In genomic region chr5:134115806-134116175, GRCh38 we compare ENCODE assay signal across 9 cellular contexts. TPM values are rescaled to one million over a fixed set of nuclear protein-coding genes. Genes with fewer than 3 reads are reported as not detected.
DNase-seq lines count a peak whose midpoint lies in the region; ATAC-seq, FAIRE-seq and TF ChIP-seq lines count a peak whose summit lies in the region.
"Had no signal": no experiment of that assay in that cellular context is flagged by ENCODE, and none has a peak within 500 bp of the region (broad histone marks: within the 10 kb centered on the region; RNA-seq: fewer than 3 reads in every experiment).

No MANE protein-coding gene starts in this region.

- POLR2A ChIA-PET in PC-3 (lab: Charles Lee; ENCODE audit: unreplicated experiment): no interaction called here
- POLR2A ChIA-PET in H1 (lab: Charles Lee; ENCODE audit: partially characterized antibody): no interaction called here

- no peaks in the 10 kb centered on the region for H3K36me3 ChIP-seq in PC-3 (ENCODE audit: low read depth, low read length)
- H3K36me3 ChIP-seq in H1 (ENCODE audit: control insufficient read depth in 2 of 4, insufficient read depth in 4 of 4, low read length in 3 of 4): peaks cover 0 to 2% (median 0%) of the 10 kb centered on the region in 4 experiments; a peak in 1 of 8 replicates
- H3K36me3 ChIP-seq in skeletal muscle satellite cell (ENCODE audit: insufficient read depth, low read length): no peaks in the 10 kb centered on the region

- H2AFZ ChIP-seq in PC-3 (ENCODE audit: low read length): no peak overlapping the region
- H2AFZ ChIP-seq in H1 (ENCODE audit: low read length): no peak overlapping the region

- no peak overlapping the region; the same call in 1 of the 2 replicates for H2BK12ac ChIP-seq in H1 (ENCODE audit: low read depth, low read length)

- H3K9me3 ChIP-seq in PC-3 (ENCODE audit: low read length) (no peaks in the 10 kb centered on the region), H1 (ENCODE audit: insufficient read depth in 2 of 2, low read depth in 1 of 2, low read length in 1 of 2) (no peaks in the 10 kb centered on the region), skeletal muscle satellite cell (replicated peaks; ENCODE audit: low read length) (no peaks in the 10 kb centered on the region)

- no peaks in the 10 kb centered on the region; the same call in 1 of the 2 replicates for H3K79me1 ChIP-seq in H1 (ENCODE audit: low read depth, low read length)

- no peak overlapping the region for H2AK5ac ChIP-seq in H1 (ENCODE audit: low read depth, low read length)

- H4K20me1 ChIP-seq in PC-3 (ENCODE audit: low read length): no peaks in the 10 kb centered on the region
- peaks cover 3 to 14% of the 10 kb centered on the region in 2 experiments for H4K20me1 ChIP-seq in H1 (replicated peaks in 1 of 2; ENCODE audit: control insufficient read depth in 1 of 2, insufficient read depth in 2 of 2, low read length in 2 of 2)

- peaks cover 10% of the 10 kb centered on the region; the same call in 1 of the 2 replicates for H3K23me2 ChIP-seq in H1 (ENCODE audit: low read depth, low read length)

- H2BK5ac ChIP-seq in H1 (ENCODE audit: low read depth, low read length): no peak overlapping the region

- peak overlapping the region; percentile 83 for H3K4me2 ChIP-seq in PC-3 (ENCODE audit: low read length)
- peak overlapping the region; percentile 74 to 100 for H3K4me2 ChIP-seq in H1 (ENCODE audit: insufficient read depth in 1 of 2, low read depth in 2 of 2, low read length in 2 of 2)
- peak overlapping the region; percentile 86 for H3K4me2 ChIP-seq in skeletal muscle satellite cell (ENCODE audit: low read length)

- CTCF ChIA-PET in PC-3 (lab: Charles Lee) (interaction anchor here (1.9 kb wide), 1 partner anchor 77 kb away, joined by 6 read pairs; no protein-coding TSS in a partner anchor), H1 (lab: Charles Lee; ENCODE audit: partially characterized antibody) (interaction anchor here (1.0 to 21.7 kb wide), 4 partner anchors 9 to 28 kb away, joined by 5 to 270 read pairs (median 44); no protein-coding TSS in a partner anchor)

- H4K5ac ChIP-seq in H1 (ENCODE audit: insufficient read length, low read depth, low read length): no peak overlapping the region

- BruUV-seq in PC-3 (replicated peaks; lab: Mats Ljungman, UMichigan): no TSS peak

- H3K14ac ChIP-seq in H1 (ENCODE audit: insufficient read length): no peak overlapping the region

- no peak for FAIRE-seq in H1 (lab: Jason Lieb, UNC)

- 0 out of 2 replicates have a peak overlapping the region, but pooled peaks have one; percentile 29 for H2BK15ac ChIP-seq in H1 (ENCODE audit: low read length)

- H3K9ac ChIP-seq in PC-3 (ENCODE audit: low read length) (no peak overlapping the region), H1 (replicated peaks in 1 of 4; ENCODE audit: extremely low read depth in 1 of 4, low read depth in 3 of 4, low read length in 3 of 4) (no peak overlapping the region), skeletal muscle satellite cell (ENCODE audit: low read depth, low read length) (no peak overlapping the region)

- no peak overlapping the region for H3K23ac ChIP-seq in H1 (ENCODE audit: insufficient read length)

- no peak overlapping the region for H2BK120ac ChIP-seq in H1 (replicated peaks; ENCODE audit: low read depth, low read length)

- WGBS in H1 (ENCODE audit: extremely low coverage in 1 of 2, insufficient coverage in 1 of 2, insufficient read length in 1 of 2, insufficient replicate concordance in 2 of 2, low coverage in 1 of 2, low lambda C conversion rate in 2 of 2, missing lambda C conversion rate in 1 of 2), 2 experiments: 81% methylated on average over 11 of the region's 13 CpGs; no CpG with 5 or more reads in 1 of the 2 experiments

- no peak overlapping the region for H4K91ac ChIP-seq in H1 (replicated peaks; ENCODE audit: insufficient read length, low read length)

- intact Hi-C loops in PC-3 (cut with micrococcal nuclease) (no loop called here), head of caudate nucleus (cut with DNase I) (no loop called here)

- TF ChIP-seq CTCF in GM12875 (IDR thresholded peaks at IDR 0.05; ENCODE audit: borderline replicate concordance, insufficient read depth, low read depth, low read length) (no peak), PC-3 (conservative IDR thresholded peaks at IDR 0.05; ENCODE audit: low read depth, low read length) (no peak), H1 (IDR thresholded peaks at IDR 0.05; ENCODE audit: control extremely low read depth in 1 of 3, insufficient read depth in 1 of 3, low read depth in 1 of 3, low read length in 3 of 3) (no peak)

- H3K79me2 ChIP-seq in PC-3 (ENCODE audit: low read length): no peaks in the 10 kb centered on the region
- H3K79me2 ChIP-seq in H1 (ENCODE audit: control insufficient read depth in 1 of 2, insufficient read depth in 2 of 2, low read length in 2 of 2): no peaks in the 10 kb centered on the region

- TF ChIP-seq RAD21 in H1 (IDR thresholded peaks at IDR 0.05 in 1 of 2, conservative IDR thresholded peaks at IDR 0.05 in 1 of 2; ENCODE audit: low read depth in 2 of 2, low read length in 2 of 2): no peak

- no peaks in the 10 kb centered on the region for H3F3A ChIP-seq in PC-3 (ENCODE audit: low read length, unreplicated experiment)

- TF ChIP-seq EP300 in H1 (IDR thresholded peaks at IDR 0.05; ENCODE audit: borderline replicate concordance in 1 of 2, low read depth in 2 of 2, low read length in 2 of 2): no peak

- H2BK20ac ChIP-seq in H1 (ENCODE audit: low read length): no peak overlapping the region

- H3K9me2 ChIP-seq in PC-3 (replicated peaks; ENCODE audit: low read length): no peaks in the 10 kb centered on the region

- H4K8ac ChIP-seq in H1 (ENCODE audit: extremely low read depth, insufficient read depth, low read length): peak overlapping the region; percentile 22; the same call in 1 of the 2 replicates

- no peak overlapping the region for H3K4ac ChIP-seq in H1 (replicated peaks; ENCODE audit: insufficient read length, low read depth, low read length)

- no peak for DNase-seq in PC-3
- DNase-seq in H1 (ENCODE audit: low read depth in 1 of 2, low spot score in 2 of 2): no peak
- no peak for DNase-seq in NCI-H510A treated with DMSO at 0.1 percent for 48 hours (lab: John Stamatoyannopoulos, UW)
- no peak for DNase-seq in head of caudate nucleus
- no peak for DNase-seq in NCI-H1694 (lab: John Stamatoyannopoulos, UW)

- no peak for TF ChIP-seq POLR2A in H1 (IDR thresholded peaks at IDR 0.05; ENCODE audit: control extremely low read depth in 1 of 2, low read depth in 2 of 2, low read length in 2 of 2)

- H3K18ac ChIP-seq in H1 (ENCODE audit: extremely low read depth, low read length): no peak overlapping the region

- H3K27ac ChIP-seq in PC-3 (ENCODE audit: low read length) (no peak overlapping the region), H1 (ENCODE audit: low read depth, low read length) (no peak overlapping the region)
- H3K27ac ChIP-seq: HL-60 had no signal

- no peak overlapping the region for H3K56ac ChIP-seq in H1 (replicated peaks; ENCODE audit: insufficient read length, low read depth, low read length)

- H3K4me1 ChIP-seq in PC-3 (ENCODE audit: insufficient read depth, low read length) (peaks cover 2% of the 10 kb centered on the region; the same call in 1 of the 2 replicates), H1 (replicated peaks in 1 of 4; ENCODE audit: control insufficient read depth in 3 of 4, insufficient read depth in 4 of 4, low read length in 3 of 4) (peaks cover 0 to 15% (median 9%) of the 10 kb centered on the region in 4 experiments; a peak in 6 of 7 replicates), skeletal muscle satellite cell (ENCODE audit: control insufficient read depth, insufficient read depth, low read length) (peaks cover 20% of the 10 kb centered on the region)

- peak overlapping the region; percentile 76 for H3K4me3 ChIP-seq in GM12875 (ENCODE audit: low read depth, low read length)
- peak overlapping the region; percentile 67; the same call in 1 of the 2 replicates for H3K4me3 ChIP-seq in PC-3 (ENCODE audit: low read length)
- peak overlapping the region in 3 of 4 experiments; percentile 53 to 89 (median 79); a peak in 5 of 8 replicates for H3K4me3 ChIP-seq in H1 (ENCODE audit: extremely low read depth in 1 of 4, insufficient read depth in 2 of 4, low read depth in 3 of 4, low read length in 4 of 4)
- H3K4me3 ChIP-seq in skeletal muscle satellite cell (ENCODE audit: low read length): peak overlapping the region; percentile 24

- ATAC-seq in PC-3: no peak; the same call in 1 of the 2 replicates
- no peak for ATAC-seq in GM18511 (IDR thresholded peaks at IDR 0.05; ENCODE audit: unreplicated experiment)

- H3K27me3 ChIP-seq in PC-3 (ENCODE audit: low read length) (no peaks in the 10 kb centered on the region), H1 (replicated peaks in 1 of 4; ENCODE audit: control insufficient read depth in 3 of 4, extremely low read depth in 1 of 4, insufficient read depth in 3 of 4, low read length in 3 of 4) (peaks cover 20 to 34% (median 32%) of the 10 kb centered on the region in 4 experiments), skeletal muscle satellite cell (ENCODE audit: control insufficient read depth, insufficient read depth, low read length) (peaks cover 15% of the 10 kb centered on the region)

TF ChIP-seq in H1, 55 proteins besides CTCF, POLR2A, EP300 and RAD21 (continues in another document):
- TF ChIP-seq SIRT6 (IDR thresholded peaks at IDR 0.05; ENCODE audit: low read length) (no peak), SRF (IDR thresholded peaks at IDR 0.05; ENCODE audit: low read depth, low read length) (no peak), SP1 (IDR thresholded peaks at IDR 0.05; ENCODE audit: low read depth, low read length) (no peak), MAX (IDR thresholded peaks at IDR 0.05) (no peak), ZNF274 (IDR thresholded peaks at IDR 0.05; ENCODE audit: borderline replicate concordance, extremely low read depth, low read length) (no peak), BCL11A (IDR thresholded peaks at IDR 0.05; ENCODE audit: low read depth in 2 of 2, low read length in 2 of 2) (no peak), CBX5 (IDR thresholded peaks at IDR 0.05; ENCODE audit: low read depth, low read length) (no peak), CHD2 (IDR thresholded peaks at IDR 0.05; ENCODE audit: low read length) (no peak)

RNA-seq across cellular contexts. Expression of gene TCF7, which starts 1.3 kb away (rescaled TPM):
- total RNA-seq in PC-3 (2014; rRNA removed): 3.9 and 7.0 TPM in 2 replicates
- 6.8 and 8.5 TPM in 2 replicates for total RNA-seq in H1 (2021; fragmentation: NEBNext Ultra II Directional; extraction: Animal tissue kit (Norgen Biotek cat#: 25700))
- polyA plus RNA-seq in H1 (2011; rRNA removed): 4.7 and 5.7 TPM in 2 replicates
- polyA plus RNA-seq in H1 (2011; cell fraction: cytosol; rRNA removed): 4.2 TPM
- polyA plus RNA-seq in H1 (2011; cell fraction: nucleus; rRNA removed): 10.6 TPM
- polyA plus RNA-seq in H1 (2012, experiment 1 of 2): 6.8 to 10.4 TPM (median 8.2 TPM) in 4 replicates
- 4.8 TPM for polyA plus RNA-seq in H1 (2012, experiment 2 of 2)
- polyA plus RNA-seq in H1 (2013, experiment 1 of 2): 6.7 TPM
- 7.1 TPM for polyA plus RNA-seq in H1 (2013, experiment 2 of 2)
- 8.4 and 9.1 TPM in 2 replicates for polyA minus RNA-seq in H1 (2011; rRNA and poly(A)+ RNA removed)
- 8.4 TPM for polyA minus RNA-seq in H1 (2011; cell fraction: cytosol; rRNA and poly(A)+ RNA removed)
- 21.1 TPM for polyA minus RNA-seq in H1 (2011; cell fraction: nucleus; rRNA and poly(A)+ RNA removed)
- total RNA-seq in skeletal muscle satellite cell (2012; rRNA removed): 3.1 and 3.8 TPM in 2 replicates

Comparison
In these comparisons a context has a peak if more than half of its experiments do, and no peak if none do; other contexts are left out.
1. H3K4me3 ChIP-seq: peak in every context shown above with its lines; median percentile 79 in H1; 76 in GM12875; 67 in PC-3; 24 in skeletal muscle satellite cell.